ENCODE assay signal across 1 cellular context in the genomic region with DNA sequence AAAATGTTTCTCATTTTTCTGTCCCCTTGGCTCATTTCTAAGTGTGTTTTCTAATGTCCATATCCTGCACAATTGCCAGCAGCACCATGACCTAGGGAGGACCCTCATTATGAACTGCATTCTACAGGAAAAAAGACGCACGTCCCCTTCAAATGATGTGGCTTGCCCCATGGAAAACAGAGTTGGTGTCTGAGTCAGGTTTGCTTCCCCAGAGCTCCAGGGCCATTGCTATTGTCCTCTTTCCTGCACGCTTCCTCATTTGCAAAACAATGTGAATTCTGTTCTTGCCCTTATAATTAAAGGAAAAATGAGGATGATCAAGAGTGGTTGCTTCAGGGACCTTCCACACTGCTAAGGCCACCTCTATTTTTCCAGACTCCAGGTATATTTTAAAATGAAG.
TF ChIP-seq lines count a peak whose summit lies in the region.

No MANE protein-coding gene starts in this region.

TF ChIP-seq in WTC11, 78 proteins besides CTCF, POLR2A, EP300 and RAD21 (continued from another document):
- TF ChIP-seq ATF2 (CRISPR knock-in tag; IDR thresholded peaks at IDR 0.05; ENCODE audit: borderline replicate concordance, low read depth) = no peak
- TF ChIP-seq NR2C2 (CRISPR knock-in tag; IDR thresholded peaks at IDR 0.05) = no peak
- TF ChIP-seq MYBL2 (CRISPR knock-in tag; IDR thresholded peaks at IDR 0.05) = no peak
- TF ChIP-seq FOXJ3 (CRISPR knock-in tag; IDR thresholded peaks at IDR 0.05; ENCODE audit: borderline replicate concordance) = no peak
- TF ChIP-seq ATF6 (CRISPR knock-in tag; IDR thresholded peaks at IDR 0.05) = no peak
- no peak for TF ChIP-seq ZNF121 (CRISPR knock-in tag; IDR thresholded peaks at IDR 0.05)
- no peak for TF ChIP-seq CREM (CRISPR knock-in tag; IDR thresholded peaks at IDR 0.05)
- TF ChIP-seq, protein P1, sequence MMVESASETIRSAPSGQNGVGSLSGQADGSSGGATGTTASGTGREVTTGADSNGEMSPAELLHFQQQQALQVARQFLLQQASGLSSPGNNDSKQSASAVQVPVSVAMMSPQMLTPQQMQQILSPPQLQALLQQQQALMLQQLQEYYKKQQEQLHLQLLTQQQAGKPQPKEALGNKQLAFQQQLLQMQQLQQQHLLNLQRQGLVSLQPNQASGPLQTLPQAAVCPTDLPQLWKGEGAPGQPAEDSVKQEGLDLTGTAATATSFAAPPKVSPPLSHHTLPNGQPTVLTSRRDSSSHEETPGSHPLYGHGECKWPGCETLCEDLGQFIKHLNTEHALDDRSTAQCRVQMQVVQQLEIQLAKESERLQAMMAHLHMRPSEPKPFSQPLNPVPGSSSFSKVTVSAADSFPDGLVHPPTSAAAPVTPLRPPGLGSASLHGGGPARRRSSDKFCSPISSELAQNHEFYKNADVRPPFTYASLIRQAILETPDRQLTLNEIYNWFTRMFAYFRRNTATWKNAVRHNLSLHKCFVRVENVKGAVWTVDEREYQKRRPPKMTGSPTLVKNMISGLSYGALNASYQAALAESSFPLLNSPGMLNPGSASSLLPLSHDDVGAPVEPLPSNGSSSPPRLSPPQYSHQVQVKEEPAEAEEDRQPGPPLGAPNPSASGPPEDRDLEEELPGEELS (CRISPR knock-in tag; IDR thresholded peaks at IDR 0.05) = no peak
- TF ChIP-seq, protein P2, sequence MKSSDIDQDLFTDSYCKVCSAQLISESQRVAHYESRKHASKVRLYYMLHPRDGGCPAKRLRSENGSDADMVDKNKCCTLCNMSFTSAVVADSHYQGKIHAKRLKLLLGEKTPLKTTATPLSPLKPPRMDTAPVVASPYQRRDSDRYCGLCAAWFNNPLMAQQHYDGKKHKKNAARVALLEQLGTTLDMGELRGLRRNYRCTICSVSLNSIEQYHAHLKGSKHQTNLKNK (CRISPR knock-in tag; IDR thresholded peaks at IDR 0.05) = no peak
